ENCODE assay signal across 24 cellular contexts in genomic region chr11:11543656-11544055, GRCh38.
"Had no signal": no experiment of that assay in that cellular context is flagged by ENCODE, and none has a peak within 500 bp of the region (broad histone marks: within the 10 kb centered on the region; RNA-seq: fewer than 3 reads in every experiment).

No MANE protein-coding gene starts in this region.

- H3K27me3 ChIP-seq: breast epithelium, ovary had no signal

- H3K36me3 ChIP-seq: breast epithelium, ovary had no signal

- H3K9me3 ChIP-seq: breast epithelium, ovary, psoas muscle had no signal

- H3K4me1 ChIP-seq: breast epithelium had no signal

- ATAC-seq: activated CD4-positive, alpha-beta T cell treated with anti-CD3 and anti-CD28 coated beads for 36 hours; activated CD8-positive, alpha-beta T cell treated with anti-CD3 and anti-CD28 coated beads, Interleukin-2, amount 10 ng/mL, durations not matched to agents 7 days and 5 days; activated naive CD4-positive, alpha-beta T cell treated with anti-CD3 and anti-CD28 coated beads, Interleukin-2, amount 50 U/mL, for 72 hours; activated T-cell treated with anti-CD3 and anti-CD28 coated beads, Interleukin-2, amount 50 U/mL, for 72 hours; esophagus mucosa; stimulated activated naive CD8-positive, alpha-beta T cell treated with anti-CD3 and anti-CD28 coated beads, Interleukin-15, Interleukin-2, amounts not matched to agents 100 U/mL and 50 U/mL, for 24 hours; T-helper 17 cell had no signal

- DNase-seq: activated CD4-positive, alpha-beta T cell treated with anti-CD3 and anti-CD28 coated beads for 36 hours; activated CD4-positive, CD25-positive, alpha-beta regulatory T cell; activated CD8-positive, alpha-beta T cell treated with anti-CD3 and anti-CD28 coated beads, Interleukin-2, amount 10 ng/mL, durations not matched to agents 7 days and 5 days; activated naive CD4-positive, alpha-beta T cell; activated T-cell treated with anti-CD3 and anti-CD28 coated beads for 4 hours; activated T-cell treated with anti-CD3 and anti-CD28 coated beads, Interleukin-2, amount 50 U/mL, for 72 hours; endodermal cell; foreskin fibroblast; naive B cell; nephron progenitor cell; ovary; psoas muscle; stimulated activated CD4-positive, alpha-beta T cell treated with anti-CD3 and anti-CD28 coated beads, Interleukin-12 subunit alpha, Interleukin-12 subunit beta, amount 100 ng/mL, for 4 hours; stimulated activated CD4-positive, alpha-beta T cell treated with anti-CD3 and anti-CD28 coated beads, Interleukin-4, amount 100 ng/mL, for 1 hour; stimulated activated naive CD8-positive, alpha-beta T cell treated with anti-CD3 and anti-CD28 coated beads, Interleukin-15, Interleukin-2, amounts not matched to agents 100 U/mL and 50 U/mL, for 24 hours; substantia nigra; T-helper 17 cell had no signal

- H3K4me3 ChIP-seq: breast epithelium, lung, ovary, psoas muscle, SK-N-MC, skin epidermis had no signal

- H3K27ac ChIP-seq: breast epithelium, ovary, psoas muscle, SK-N-MC had no signal

- FAIRE-seq: islet of Langerhans had no signal
